24 cellular contexts compared by ENCODE assay signal in genomic region chr4:175385797-175386196, GRCh38.
"Had no signal": no experiment of that assay in that cellular context is flagged by ENCODE, and none has a peak within 500 bp of the region (broad histone marks: within the 10 kb centered on the region; RNA-seq: fewer than 3 reads in every experiment).

No MANE protein-coding gene starts in this region.

- ATAC-seq: activated CD8-positive, alpha-beta memory T cell treated with anti-CD3 and anti-CD28 coated beads, Interleukin-2, amount 10 ng/mL, durations not matched to agents 7 days and 5 days; activated naive CD8-positive, alpha-beta T cell treated with anti-CD3 and anti-CD28 coated beads, Interleukin-2, amount 50 U/mL, for 24 hours; foreskin keratinocyte; heart right ventricle; left lung; right cardiac atrium; stimulated activated naive CD8-positive, alpha-beta T cell treated with anti-CD3 and anti-CD28 coated beads, Interleukin-15, Interleukin-2, amounts not matched to agents 100 U/mL and 50 U/mL, for 24 hours had no signal

- H3K9me3 Mint-ChIP-seq: activated CD4-positive, alpha-beta T cell treated with anti-CD3 and anti-CD28 coated beads, Interleukin-2, amount 10 ng/mL, durations not matched to agents 7 days and 5 days; activated naive CD8-positive, alpha-beta T cell treated with anti-CD3 and anti-CD28 coated beads, Interleukin-2, amount 50 U/mL, for 24 hours; nephron had no signal

- DNase-seq: activated CD4-positive, alpha-beta memory T cell treated with anti-CD3 and anti-CD28 coated beads, Interleukin-2, amount 10 ng/mL, durations not matched to agents 7 days and 5 days; activated CD4-positive, alpha-beta T cell treated with anti-CD3 and anti-CD28 coated beads for 1 hour; activated CD4-positive, alpha-beta T cell treated with anti-CD3 and anti-CD28 coated beads, Interleukin-2, amount 10 ng/mL, durations not matched to agents 7 days and 5 days; activated CD8-positive, alpha-beta memory T cell treated with anti-CD3 and anti-CD28 coated beads, Interleukin-2, amount 10 ng/mL, durations not matched to agents 7 days and 5 days; activated naive CD8-positive, alpha-beta T cell treated with anti-CD3 and anti-CD28 coated beads, Interleukin-2, amount 50 U/mL, for 24 hours; activated T-cell treated with anti-CD3 and anti-CD28 coated beads, Interleukin-2, amount 50 U/mL, for 48 hours; anterior cingulate cortex; colonic mucosa; effector CD8-positive, alpha-beta T cell; foreskin keratinocyte; heart right ventricle; posterior cingulate gyrus; right cardiac atrium; stimulated activated CD4-positive, alpha-beta T cell treated with anti-CD3 and anti-CD28 coated beads, Interleukin-2, amount 100 ng/mL, for 48 hours; stimulated activated naive CD8-positive, alpha-beta T cell treated with anti-CD3 and anti-CD28 coated beads, Interleukin-15, Interleukin-2, amounts not matched to agents 100 U/mL and 50 U/mL, for 24 hours; T-helper 2 cell; testis; transverse colon had no signal

- H3K27me3 Mint-ChIP-seq: activated CD4-positive, alpha-beta memory T cell treated with anti-CD3 and anti-CD28 coated beads, Interleukin-2, amount 10 ng/mL, durations not matched to agents 7 days and 5 days; activated CD4-positive, alpha-beta T cell treated with anti-CD3 and anti-CD28 coated beads, Interleukin-2, amount 10 ng/mL, durations not matched to agents 7 days and 5 days; activated CD8-positive, alpha-beta memory T cell treated with anti-CD3 and anti-CD28 coated beads, Interleukin-2, amount 10 ng/mL, durations not matched to agents 7 days and 5 days; activated naive CD8-positive, alpha-beta T cell treated with anti-CD3 and anti-CD28 coated beads, Interleukin-2, amount 50 U/mL, for 24 hours had no signal

- H3K9me3 ChIP-seq: colonic mucosa, left lung, testis, transverse colon had no signal

- H3K36me3 Mint-ChIP-seq: activated CD8-positive, alpha-beta memory T cell treated with anti-CD3 and anti-CD28 coated beads, Interleukin-2, amount 10 ng/mL, durations not matched to agents 7 days and 5 days; activated naive CD4-positive, alpha-beta T cell treated with anti-CD3 and anti-CD28 coated beads, Interleukin-2, amount 50 U/mL, for 24 hours had no signal

- H3K4me1 Mint-ChIP-seq: activated CD4-positive, alpha-beta memory T cell treated with anti-CD3 and anti-CD28 coated beads, Interleukin-2, amount 10 ng/mL, durations not matched to agents 7 days and 5 days; activated CD4-positive, alpha-beta T cell treated with anti-CD3 and anti-CD28 coated beads, Interleukin-2, amount 10 ng/mL, durations not matched to agents 7 days and 5 days; activated CD8-positive, alpha-beta memory T cell treated with anti-CD3 and anti-CD28 coated beads, Interleukin-2, amount 10 ng/mL, durations not matched to agents 7 days and 5 days; activated naive CD4-positive, alpha-beta T cell treated with anti-CD3 and anti-CD28 coated beads, Interleukin-2, amount 50 U/mL, for 24 hours; activated naive CD8-positive, alpha-beta T cell treated with anti-CD3 and anti-CD28 coated beads, Interleukin-2, amount 50 U/mL, for 24 hours; nephron had no signal

- H3K4me1 ChIP-seq: colonic mucosa, foreskin keratinocyte, heart right ventricle, left lung, testis, transverse colon had no signal

- H3K4me3 ChIP-seq: colonic mucosa, heart right ventricle, left lung, lung, testis, transverse colon had no signal

- H3K4me3 Mint-ChIP-seq: activated CD4-positive, alpha-beta memory T cell treated with anti-CD3 and anti-CD28 coated beads, Interleukin-2, amount 10 ng/mL, durations not matched to agents 7 days and 5 days; activated CD4-positive, alpha-beta T cell treated with anti-CD3 and anti-CD28 coated beads, Interleukin-2, amount 10 ng/mL, durations not matched to agents 7 days and 5 days; activated CD8-positive, alpha-beta memory T cell treated with anti-CD3 and anti-CD28 coated beads, Interleukin-2, amount 10 ng/mL, durations not matched to agents 7 days and 5 days; activated naive CD4-positive, alpha-beta T cell treated with anti-CD3 and anti-CD28 coated beads, Interleukin-2, amount 50 U/mL, for 24 hours; activated naive CD8-positive, alpha-beta T cell treated with anti-CD3 and anti-CD28 coated beads, Interleukin-2, amount 50 U/mL, for 24 hours; nephron had no signal

- H3K27ac ChIP-seq: colonic mucosa, foreskin keratinocyte, heart right ventricle, left lung, testis, transverse colon had no signal

- H3K27ac Mint-ChIP-seq: activated CD4-positive, alpha-beta memory T cell treated with anti-CD3 and anti-CD28 coated beads, Interleukin-2, amount 10 ng/mL, durations not matched to agents 7 days and 5 days; activated CD4-positive, alpha-beta T cell treated with anti-CD3 and anti-CD28 coated beads, Interleukin-2, amount 10 ng/mL, durations not matched to agents 7 days and 5 days; activated CD8-positive, alpha-beta memory T cell treated with anti-CD3 and anti-CD28 coated beads, Interleukin-2, amount 10 ng/mL, durations not matched to agents 7 days and 5 days; activated naive CD4-positive, alpha-beta T cell treated with anti-CD3 and anti-CD28 coated beads, Interleukin-2, amount 50 U/mL, for 24 hours; activated naive CD8-positive, alpha-beta T cell treated with anti-CD3 and anti-CD28 coated beads, Interleukin-2, amount 50 U/mL, for 24 hours; activated T-helper 2 cell treated with anti-CD3 and anti-CD28 coated beads, Interferon-gamma antibody, Interleukin-2, Interleukin-4, amounts not matched to agents 10 μg/mL and 5 μg/mL and 100 μg/mL, durations not matched to agents 14 hours and 24 hours and 36 hours; nephron had no signal

- FAIRE-seq: endometrium had no signal

- H3K36me3 ChIP-seq: colonic mucosa, heart right ventricle, left lung, transverse colon had no signal

- H3K27me3 ChIP-seq: colonic mucosa, foreskin keratinocyte, heart right ventricle, left lung, testis, transverse colon had no signal
